In genomic region chr2:138500592-138501426, GRCh38 we compare ENCODE assay signal across 8 cellular contexts. TPM values are rescaled to one million over a fixed set of nuclear protein-coding genes. Genes with fewer than 3 reads are reported as not detected.
A peak's percentile ranks its signal among the peaks of the same experiment; 100 is the strongest.
DNase-seq lines count a peak whose midpoint lies in the region; ATAC-seq and TF ChIP-seq lines count a peak whose summit lies in the region.

No MANE protein-coding gene starts in this region.

- no peaks in the 10 kb centered on the region for H3K27me3 Mint-ChIP-seq in activated CD4-positive, alpha-beta memory T cell treated with anti-CD3 and anti-CD28 coated beads for 36 hours

- peak overlapping the region; percentile 71 for H3K27ac Mint-ChIP-seq in activated CD4-positive, alpha-beta memory T cell treated with anti-CD3 and anti-CD28 coated beads for 36 hours

- POLR2A ChIA-PET in activated CD4-positive, alpha-beta memory T cell treated with anti-CD3 and anti-CD28 coated beads for 36 hours (lab: Charles Lee) = interaction anchor here (1.1 kb wide), 1 partner anchor 15 kb away, joined by 5 read pairs; no protein-coding TSS in a partner anchor

- H3K36me3 ChIP-seq in left ventricle myocardium inferior = no peaks in the 10 kb centered on the region

- DNase-seq in NCI-H82 (lab: John Stamatoyannopoulos, UW) (peak; percentile 77), NCI-H82 treated with DMSO at 0.1 percent for 48 hours (lab: John Stamatoyannopoulos, UW; ENCODE audit: unreplicated experiment) (no peak), left ventricle myocardium inferior (no peak), skeletal muscle cell (ENCODE audit: low read depth) (no peak), cerebellar cortex (ENCODE audit: low spot score) (no peak), foreskin melanocyte (no peak)
- DNase-seq in activated CD4-positive, alpha-beta memory T cell treated with anti-CD3 and anti-CD28 coated beads for 36 hours = no peak

- H3K4me3 ChIP-seq in left ventricle myocardium inferior = peak overlapping the region; percentile 96
- H3K4me3 ChIP-seq in skeletal muscle cell (ENCODE audit: low read depth, low read length) = peak overlapping the region; percentile 80

- H3K27ac ChIP-seq in left ventricle myocardium inferior (replicated peaks) = peak overlapping the region; percentile 95

- intact Hi-C loops in activated CD4-positive, alpha-beta memory T cell treated with anti-CD3 and anti-CD28 coated beads for 36 hours (cut with micrococcal nuclease) = loop anchor here (10.0 kb wide), 1 partner anchor 546 kb away; no protein-coding TSS in a partner anchor
- intact Hi-C loops in left ventricle myocardium inferior (cut with micrococcal nuclease) = no loop called here

- CTCF ChIA-PET in activated CD4-positive, alpha-beta memory T cell treated with anti-CD3 and anti-CD28 coated beads for 36 hours (lab: Charles Lee) = interaction anchor here (1.0 kb wide), 1 partner anchor 9 kb away, joined by 4 read pairs; no protein-coding TSS in a partner anchor

- H3K36me3 Mint-ChIP-seq in activated CD4-positive, alpha-beta memory T cell treated with anti-CD3 and anti-CD28 coated beads for 36 hours = peaks cover 4% of the 10 kb centered on the region

- H3K4me1 ChIP-seq in left ventricle myocardium inferior = peaks cover 53% of the 10 kb centered on the region

- H3K9me3 Mint-ChIP-seq in activated CD4-positive, alpha-beta memory T cell treated with anti-CD3 and anti-CD28 coated beads for 36 hours = no peaks in the 10 kb centered on the region

- H3K9me3 ChIP-seq in left ventricle myocardium inferior (replicated peaks) = no peaks in the 10 kb centered on the region

- H3K4me3 Mint-ChIP-seq in activated CD4-positive, alpha-beta memory T cell treated with anti-CD3 and anti-CD28 coated beads for 36 hours = peak overlapping the region; percentile 80

- no peaks in the 10 kb centered on the region for H3K27me3 ChIP-seq in left ventricle myocardium inferior (ENCODE audit: low read depth)

- H3K4me1 Mint-ChIP-seq in activated CD4-positive, alpha-beta memory T cell treated with anti-CD3 and anti-CD28 coated beads for 36 hours (ENCODE audit: low read depth) = peaks cover 32% of the 10 kb centered on the region

- ATAC-seq in HG02943 (IDR thresholded peaks at IDR 0.05; ENCODE audit: low read depth, unreplicated experiment) = peak; percentile 11

- TF ChIP-seq CTCF in left ventricle myocardium inferior (IDR thresholded peaks at IDR 0.05; ENCODE audit: borderline replicate concordance) = no peak

RNA-seq across cellular contexts. Expression of gene SPOPL, which starts 0.8 kb away (rescaled TPM):
- 10 to 100 TPM; 10.6 to 12.3 TPM for total RNA-seq in activated CD4-positive, alpha-beta memory T cell treated with anti-CD3 and anti-CD28 coated beads for 36 hours
- total RNA-seq in left ventricle myocardium inferior = 13.5 TPM
